8 cellular contexts compared by ENCODE assay signal in the genomic region with DNA sequence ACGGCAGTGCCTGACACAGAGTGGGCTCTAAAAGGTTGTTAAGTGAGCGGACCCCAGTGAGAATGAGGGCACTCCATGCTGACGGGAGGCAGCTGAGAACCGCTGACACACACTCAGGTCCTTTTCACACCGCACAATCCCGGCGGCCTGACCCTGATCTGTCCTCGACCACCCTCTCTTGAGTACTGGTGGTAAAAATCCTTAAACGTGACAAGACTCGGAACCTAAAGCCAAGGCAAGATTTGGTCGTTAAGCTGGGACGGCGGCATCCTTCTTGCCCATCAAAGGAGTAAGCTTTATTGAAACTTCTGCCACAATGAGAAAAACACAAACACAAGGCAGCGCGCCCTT. TPM values are rescaled to one million over a fixed set of nuclear protein-coding genes. Genes with fewer than 3 reads are reported as not detected.
DNase-seq lines count a peak whose midpoint lies in the region; ATAC-seq and TF ChIP-seq lines count a peak whose summit lies in the region.

No MANE protein-coding gene starts in this region.

- intact Hi-C loops in esophagus squamous epithelium (cut with DNase I) = no loop called here

- CTCF ChIA-PET in AG04449 (lab: Yijun Ruan, JAX) = interaction anchor here (1.3 kb wide), 2 partner anchors 19 to 1496 kb away, joined by 3 read pairs; no protein-coding TSS in a partner anchor
- CTCF ChIA-PET in T-cell (lab: Charles Lee) = no interaction called here

- no peaks in the 10 kb centered on the region for H3K9me3 ChIP-seq in esophagus squamous epithelium

- TF ChIP-seq CTCF in AG04449 (IDR thresholded peaks at IDR 0.05; ENCODE audit: insufficient read depth, low read length, missing control alignments) = no peak
- no peak for TF ChIP-seq CTCF in esophagus squamous epithelium (IDR thresholded peaks at IDR 0.05)

- POLR2A ChIA-PET in AG04449 (lab: Yijun Ruan, JAX) (no interaction called here), T-cell (lab: Charles Lee) (interaction anchor here in 1 of 2 donors (0.6 kb wide), 2 partner anchors 63 to 1492 kb away, joined by 3 to 4 read pairs; no protein-coding TSS in a partner anchor)

- no peaks in the 10 kb centered on the region for H3K27me3 ChIP-seq in esophagus squamous epithelium

- peaks cover 0 to 33% (median 3%) of the 10 kb centered on the region in 3 donors for H3K36me3 ChIP-seq in esophagus squamous epithelium

- H3K4me3 ChIP-seq in AG04449 (ENCODE audit: low read depth, low read length) (peak overlapping the region; percentile 70), esophagus squamous epithelium (peak overlapping the region; percentile 86 to 94 (median 89))

- H3K4me1 Mint-ChIP-seq in T-cell = peaks cover 48 to 54% (median 54%) of the 10 kb centered on the region in 3 donors
- peaks cover 25 to 27% of the 10 kb centered on the region in 2 donors for H3K4me1 Mint-ChIP-seq in natural killer cell treated with Interleukin-12 subunit alpha and Interleukin-12 subunit beta and Interleukin-15 and Interleukin-18, amount 100 ng/mL, for 72 hours (ENCODE audit: low read depth in 2 of 2)

- no peaks in the 10 kb centered on the region for H3K9me3 Mint-ChIP-seq in T-cell
- no peaks in the 10 kb centered on the region for H3K9me3 Mint-ChIP-seq in natural killer cell treated with Interleukin-12 subunit alpha and Interleukin-12 subunit beta and Interleukin-15 and Interleukin-18, amount 100 ng/mL, for 72 hours

- H3K27ac ChIP-seq in esophagus squamous epithelium = peak overlapping the region; percentile 85 to 88 (median 86)

- peaks cover 0 to 31% (median 11%) of the 10 kb centered on the region in 3 donors for H3K4me1 ChIP-seq in esophagus squamous epithelium

- peak overlapping the region; percentile 95 to 99 (median 99) for H3K4me3 Mint-ChIP-seq in T-cell
- H3K4me3 Mint-ChIP-seq in natural killer cell treated with Interleukin-12 subunit alpha and Interleukin-12 subunit beta and Interleukin-15 and Interleukin-18, amount 100 ng/mL, for 72 hours = peak overlapping the region; percentile 98

- peaks cover 23% of the 10 kb centered on the region for H3K36me3 Mint-ChIP-seq in T-cell
- peaks cover 11% of the 10 kb centered on the region for H3K36me3 Mint-ChIP-seq in natural killer cell treated with Interleukin-12 subunit alpha and Interleukin-12 subunit beta and Interleukin-15 and Interleukin-18, amount 100 ng/mL, for 72 hours

- H3K27me3 Mint-ChIP-seq in T-cell = no peaks in the 10 kb centered on the region
- H3K27me3 Mint-ChIP-seq in natural killer cell treated with Interleukin-12 subunit alpha and Interleukin-12 subunit beta and Interleukin-15 and Interleukin-18, amount 100 ng/mL, for 72 hours = no peaks in the 10 kb centered on the region

- DNase-seq in AG04449 (ENCODE audit: low read depth, low spot score) = no peak
- peak in 5 of 34 experiments; percentile 2 to 13 (median 6) for DNase-seq in T-cell
- DNase-seq in esophagus squamous epithelium (lab: John Stamatoyannopoulos, UW) = no peak
- no peak for DNase-seq in natural killer cell treated with Interleukin-12 subunit alpha and Interleukin-12 subunit beta and Interleukin-15 and Interleukin-18, amount 100 ng/mL, for 72 hours (ENCODE audit: low spot score)
- no peak for DNase-seq in mucosa of gallbladder (ENCODE audit: low spot score)
- no peak for DNase-seq in stimulated activated CD4-positive, alpha-beta T cell treated with anti-CD3 and anti-CD28 coated beads, Interleukin-4, amount 100 ng/mL, for 1 hour

- peak; percentile 13 for ATAC-seq in GM18502 (IDR thresholded peaks at IDR 0.05; ENCODE audit: poor library complexity, unreplicated experiment)
- peak; percentile 3 for ATAC-seq in HG03097 (IDR thresholded peaks at IDR 0.05; ENCODE audit: low FRiP score, unreplicated experiment)
- peak; percentile 1 to 8 (median 3) for ATAC-seq in T-cell (replicated peaks in 1 of 4)
- ATAC-seq in natural killer cell treated with Interleukin-12 subunit alpha and Interleukin-12 subunit beta and Interleukin-15 and Interleukin-18, amount 100 ng/mL, for 72 hours = peak in 1 of 2 donors; percentile 39

- no peak for TF ChIP-seq POLR2A in esophagus squamous epithelium (IDR thresholded peaks at IDR 0.05)

- WGBS in esophagus squamous epithelium, 2 donors = 0 to 1% methylated on average over 10 of the region's 15 CpGs

- peak overlapping the region; percentile 85 to 87 for H3K27ac Mint-ChIP-seq in T-cell
- peak overlapping the region; percentile 88 to 92 for H3K27ac Mint-ChIP-seq in natural killer cell treated with Interleukin-12 subunit alpha and Interleukin-12 subunit beta and Interleukin-15 and Interleukin-18, amount 100 ng/mL, for 72 hours

RNA-seq across cellular contexts. Expression of gene TMX3, which starts 0.6 kb away (rescaled TPM):
- total RNA-seq in T-cell (10 to 100 TPM; 48.6 to 62.5 (median 52.3) TPM), esophagus squamous epithelium (10 to 100 TPM; 12.7 to 37.8 (median 25.6) TPM), mucosa of gallbladder (28.5 TPM)
- 10 to 100 TPM; 53.0 to 64.8 TPM for total RNA-seq in natural killer cell treated with Interleukin-12 subunit alpha and Interleukin-12 subunit beta and Interleukin-15 and Interleukin-18, amount 100 ng/mL, for 72 hours
